Comparison of ENCODE assay signal across 8 cellular contexts in genomic region chr5:116492016-116492623, GRCh38.
DNase-seq lines count a peak whose midpoint lies in the region; ATAC-seq and TF ChIP-seq lines count a peak whose summit lies in the region.

No MANE protein-coding gene starts in this region.

- H3K9ac ChIP-seq in MM.1S (ENCODE audit: low read length), result no peak overlapping the region

- H2AFZ ChIP-seq in MM.1S (ENCODE audit: low read length), result no peak overlapping the region

- ATAC-seq in HG02610 (IDR thresholded peaks at IDR 0.05; ENCODE audit: unreplicated experiment) (peak; percentile 77), sciatic nerve (peak; percentile 94)

- H3K9me2 ChIP-seq in MM.1S (replicated peaks; ENCODE audit: insufficient read depth, low read length), result no peaks in the 10 kb centered on the region

- H3F3A ChIP-seq in MM.1S (ENCODE audit: insufficient read depth, low read length), result no peaks in the 10 kb centered on the region

- TF ChIP-seq EP300 in stomach (IDR thresholded peaks at IDR 0.05), result no peak

- WGBS in stomach, 5 donors, result 46 to 54% (median 50%) methylated on average over 3 of the region's 3 CpGs

- H3K27ac ChIP-seq in stomach, result no peak overlapping the region
- no peak overlapping the region for H3K27ac ChIP-seq in MM.1S (ENCODE audit: low read length)

- H3K27me3 ChIP-seq in stomach (no peaks in the 10 kb centered on the region), MM.1S (replicated peaks; ENCODE audit: insufficient read depth, low read length) (no peaks in the 10 kb centered on the region)

- peak; percentile 87 for DNase-seq in ELR (ENCODE audit: low read depth)
- DNase-seq in NOMO-1 treated with DMSO at 0.1 percent for 48 hours (lab: John Stamatoyannopoulos, UW; ENCODE audit: unreplicated experiment), result peak; percentile 76
- DNase-seq in epithelial cell of proximal tubule (ENCODE audit: low read depth), result peak; percentile 47
- DNase-seq in sciatic nerve (ENCODE audit: low spot score), result no peak
- DNase-seq in stomach, result no peak
- no peak for DNase-seq in NCI-H1436 treated with DMSO at 0.1 percent for 48 hours (lab: John Stamatoyannopoulos, UW)
- no peak for DNase-seq in MM.1S

- H3K4me3 ChIP-seq in epithelial cell of proximal tubule (ENCODE audit: low read depth, low read length) (no peak overlapping the region), stomach (no peak overlapping the region), MM.1S (ENCODE audit: low read length) (no peak overlapping the region)

- intact Hi-C loops in sciatic nerve (cut with DNase I), result no loop called here
- intact Hi-C loops in stomach (cut with DNase I; ENCODE audit: low total_unique reads), result no loop called here

- H3K79me2 ChIP-seq in MM.1S (ENCODE audit: low read length), result no peaks in the 10 kb centered on the region

- no peaks in the 10 kb centered on the region for H4K20me1 ChIP-seq in MM.1S (ENCODE audit: insufficient read depth, low read length)

- H3K4me2 ChIP-seq in MM.1S (ENCODE audit: low read depth, low read length), result no peak overlapping the region

- no peak for TF ChIP-seq POLR2A in stomach (IDR thresholded peaks at IDR 0.05)

- H3K9me3 ChIP-seq in stomach (no peaks in the 10 kb centered on the region), MM.1S (replicated peaks; ENCODE audit: insufficient read depth, low read length) (no peaks in the 10 kb centered on the region)

- H3K4me1 ChIP-seq in stomach (peaks cover 0 to 6% (median 0%) of the 10 kb centered on the region in 4 donors), MM.1S (ENCODE audit: low read length) (no peaks in the 10 kb centered on the region)

- TF ChIP-seq CTCF in epithelial cell of proximal tubule (conservative IDR thresholded peaks at IDR 0.05; ENCODE audit: low read depth, low read length) (no peak), stomach (IDR thresholded peaks at IDR 0.05) (no peak), MM.1S (IDR thresholded peaks at IDR 0.05; ENCODE audit: low read length) (no peak)

- H3K36me3 ChIP-seq in stomach (peaks cover 0 to 66% (median 38%) of the 10 kb centered on the region in 4 donors), MM.1S (replicated peaks; ENCODE audit: insufficient read depth, low read length) (no peaks in the 10 kb centered on the region)

Comparison
In these comparisons a context has a peak if more than half of its experiments do, and no peak if none do; other contexts are left out.
1. DNase-seq: peak in ELR (single experiment), NOMO-1 treated with DMSO at 0.1 percent for 48 hours (single experiment) and epithelial cell of proximal tubule (single experiment); none in sciatic nerve (single experiment), stomach (single experiment), NCI-H1436 treated with DMSO at 0.1 percent for 48 hours (single experiment) and MM.1S (single experiment).